8 cellular contexts compared by ENCODE assay signal in genomic region chr7:120554960-120555571, GRCh38.
DNase-seq lines count a peak whose midpoint lies in the region; ATAC-seq and TF ChIP-seq lines count a peak whose summit lies in the region.

No MANE protein-coding gene starts in this region.

- H3K36me3 ChIP-seq in left ventricle myocardium inferior (no peaks in the 10 kb centered on the region), right atrium auricular region (no peaks in the 10 kb centered on the region), HEK293 (ENCODE audit: control insufficient read depth in 2 of 2, insufficient read depth in 1 of 2, low read length in 2 of 2) (no peaks in the 10 kb centered on the region), RWPE2 (ENCODE audit: low read depth) (no peaks in the 10 kb centered on the region), fibroblast of lung (ENCODE audit: control insufficient read depth, insufficient read depth, low read length) (no peaks in the 10 kb centered on the region)

- no peak overlapping the region for H2AFZ ChIP-seq in fibroblast of lung (ENCODE audit: low read length)

- ATAC-seq in RWPE2 (ENCODE audit: low read depth) = peak; percentile 88

- no peak overlapping the region for H3K4me3 ChIP-seq in left ventricle myocardium inferior
- H3K4me3 ChIP-seq in right atrium auricular region = no peak overlapping the region
- H3K4me3 ChIP-seq in HEK293 (ENCODE audit: low read depth, low read length) = no peak overlapping the region
- no peak overlapping the region for H3K4me3 ChIP-seq in LNCaP clone FGC (ENCODE audit: low read depth, low read length)
- H3K4me3 ChIP-seq in RWPE2 (ENCODE audit: severe bottlenecking) = no peak overlapping the region
- no peak overlapping the region for H3K4me3 ChIP-seq in fibroblast of lung (replicated peaks in 1 of 4; ENCODE audit: control extremely low read depth in 1 of 4, insufficient read depth in 1 of 4, low read depth in 3 of 4, low read length in 4 of 4)

- H3K9ac ChIP-seq in fibroblast of lung (ENCODE audit: insufficient read depth, low read length) = no peak overlapping the region

- TF ChIP-seq CTCF in left ventricle myocardium inferior (IDR thresholded peaks at IDR 0.05; ENCODE audit: borderline replicate concordance) (peak; percentile 60), right atrium auricular region (IDR thresholded peaks at IDR 0.05) (peak in 1 of 2 donors; percentile 56), HEK293 (tag by site-specific recombination; IDR thresholded peaks at IDR 0.05) (peak; percentile 17; the same call in 1 of the 2 replicates), LNCaP clone FGC (IDR thresholded peaks at IDR 0.05; ENCODE audit: control insufficient read depth, extremely low read depth, insufficient read depth) (peak; percentile 72), RWPE2 (IDR thresholded peaks at IDR 0.05; ENCODE audit: poor library complexity, severe bottlenecking) (peak; percentile 82), fibroblast of lung (conservative IDR thresholded peaks at IDR 0.05 in 1 of 2, IDR thresholded peaks at IDR 0.05 in 1 of 2; ENCODE audit: low read depth in 1 of 2, low read length in 2 of 2) (peak; percentile 56 to 77)

- no peaks in the 10 kb centered on the region for H3K79me2 ChIP-seq in fibroblast of lung (ENCODE audit: control insufficient read depth, insufficient read depth, low read length)

- H3K27ac ChIP-seq in left ventricle myocardium inferior (replicated peaks) (no peak overlapping the region), right atrium auricular region (no peak overlapping the region), HEK293 (ENCODE audit: extremely low read depth, low read depth, low read length) (no peak overlapping the region), RWPE2 (ENCODE audit: poor library complexity, severe bottlenecking) (no peak overlapping the region), fibroblast of lung (ENCODE audit: insufficient read depth, low read length) (no peak overlapping the region)

- POLR2A ChIA-PET in HEK293 (lab: Yijun Ruan, JAX) = no interaction called here

- no peak for DNase-seq in left ventricle myocardium inferior
- DNase-seq in right atrium auricular region (ENCODE audit: low spot score) = no peak
- DNase-seq in LNCaP clone FGC (ENCODE audit: low read depth) = peak; percentile 61
- no peak for DNase-seq in RWPE2 (ENCODE audit: low spot score)
- DNase-seq in fibroblast of lung (ENCODE audit: low read depth in 2 of 2) = peak; percentile 44 to 72
- peak; percentile 0 for DNase-seq in pulmonary artery endothelial cell (ENCODE audit: low read depth, low spot score)
- DNase-seq in occipital lobe (lab: John Stamatoyannopoulos, UW) = no peak

- no peaks in the 10 kb centered on the region for H3K27me3 ChIP-seq in left ventricle myocardium inferior (ENCODE audit: low read depth)
- no peaks in the 10 kb centered on the region for H3K27me3 ChIP-seq in right atrium auricular region
- H3K27me3 ChIP-seq in RWPE2 (ENCODE audit: insufficient read depth, poor library complexity, severe bottlenecking) = no peaks in the 10 kb centered on the region
- H3K27me3 ChIP-seq in fibroblast of lung (ENCODE audit: control insufficient read depth, insufficient read depth, low read length) = no peaks in the 10 kb centered on the region

- H3K4me2 ChIP-seq in fibroblast of lung (ENCODE audit: extremely low read depth, insufficient read depth, low read length) = no peak overlapping the region

- CTCF ChIA-PET in HEK293 (lab: Yijun Ruan, JAX) = interaction anchor here (0.6 to 5.4 kb wide), 18 partner anchors 8 to 1281 kb away, joined by 3 to 42 read pairs (median 3); partner anchors contain the start of gene KCND2

- intact Hi-C loops in left ventricle myocardium inferior (cut with micrococcal nuclease) = no loop called here

- no peaks in the 10 kb centered on the region for H4K20me1 ChIP-seq in fibroblast of lung (ENCODE audit: control insufficient read depth, extremely low read depth, insufficient read depth, low read length)

- H3K4me1 ChIP-seq in left ventricle myocardium inferior = no peaks in the 10 kb centered on the region
- H3K4me1 ChIP-seq in right atrium auricular region = no peaks in the 10 kb centered on the region
- H3K4me1 ChIP-seq in HEK293 (ENCODE audit: control insufficient read depth, insufficient read depth, low read length) = 0 out of 2 replicates have a peak, but pooled peaks cover 2% of the 10 kb centered on the region
- H3K4me1 ChIP-seq in RWPE2 (ENCODE audit: insufficient read depth, poor library complexity, severe bottlenecking) = no peaks in the 10 kb centered on the region
- H3K4me1 ChIP-seq in fibroblast of lung (ENCODE audit: control insufficient read depth, extremely low read depth, insufficient read depth, low read length) = no peaks in the 10 kb centered on the region

- H3K9me3 ChIP-seq in left ventricle myocardium inferior (replicated peaks) (no peaks in the 10 kb centered on the region), right atrium auricular region (no peaks in the 10 kb centered on the region), HEK293 (ENCODE audit: control insufficient read depth, insufficient read depth, low read depth, low read length) (no peaks in the 10 kb centered on the region), RWPE2 (ENCODE audit: severe bottlenecking) (no peaks in the 10 kb centered on the region), fibroblast of lung (ENCODE audit: control insufficient read depth, insufficient read depth, low read depth, low read length) (no peaks in the 10 kb centered on the region)

TF ChIP-seq in HEK293, 187 proteins besides CTCF, POLR2A, EP300 and RAD21:
- no peak for TF ChIP-seq ZNF48 (tag by site-specific recombination; IDR thresholded peaks at IDR 0.05)
- peak; percentile 83 for TF ChIP-seq ZNF654 (tag by site-specific recombination; IDR thresholded peaks at IDR 0.05; ENCODE audit: low read depth)
- TF ChIP-seq ZNF274 (IDR thresholded peaks at IDR 0.05; ENCODE audit: low read length) = no peak
- TF ChIP-seq ZNF274 (tag by site-specific recombination; IDR thresholded peaks at IDR 0.05; ENCODE audit: borderline replicate concordance) = no peak
- no peak for TF ChIP-seq ZNF549 (tag by site-specific recombination; IDR thresholded peaks at IDR 0.05)
- TF ChIP-seq ZEB2 (tag by site-specific recombination; IDR thresholded peaks at IDR 0.05) = no peak
- TF ChIP-seq GLIS1 (tag by site-specific recombination; IDR thresholded peaks at IDR 0.05) = 0 out of 2 replicates have a peak, but pooled peaks have one; percentile 10
- TF ChIP-seq ZNF660 (tag by site-specific recombination; IDR thresholded peaks at IDR 0.05) = 0 out of 2 replicates have a peak, but pooled peaks have one; percentile 26

Comparison
In these comparisons a context has a peak if more than half of its experiments do, and no peak if none do; other contexts are left out.
1. DNase-seq: peak in LNCaP clone FGC (single experiment), fibroblast of lung (2 of 2) and pulmonary artery endothelial cell (single experiment); none in left ventricle myocardium inferior (single experiment), right atrium auricular region (single experiment), RWPE2 (single experiment) and occipital lobe (single experiment).